In the genomic region with DNA sequence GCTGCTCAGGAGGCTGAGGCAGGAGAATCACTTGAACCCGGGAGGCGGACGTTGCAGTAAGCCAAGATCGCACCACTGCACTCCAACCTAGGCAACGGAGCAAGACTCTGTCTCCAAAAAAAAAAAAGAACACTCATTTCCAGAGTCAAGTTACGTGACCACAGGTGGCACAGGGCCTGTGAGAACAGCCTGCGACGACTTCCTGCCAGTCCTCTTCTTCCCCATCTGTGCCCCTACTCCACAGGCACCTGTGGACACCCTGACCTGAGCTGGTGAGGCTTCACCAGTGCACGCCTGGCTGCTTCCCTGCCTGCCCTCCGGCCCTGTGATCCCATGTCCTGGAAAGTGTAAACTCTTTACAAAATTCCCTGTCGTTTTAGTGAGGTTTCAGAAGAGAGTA, we compare ENCODE assay signal across 1 cellular context.
A peak's percentile ranks its signal among the peaks of the same experiment; 100 is the strongest.
TF ChIP-seq lines count a peak whose summit lies in the region.

No MANE protein-coding gene starts in this region.

TF ChIP-seq in GM12878, 131 proteins besides CTCF, POLR2A, EP300 and RAD21 (continued from another document):
- no peak for TF ChIP-seq ZSCAN29 (IDR thresholded peaks at IDR 0.05)
- TF ChIP-seq MEF2A (IDR thresholded peaks at IDR 0.05; ENCODE audit: insufficient read depth, low read depth, low read length): 0 out of 2 replicates have a peak, but pooled peaks have one; percentile 23
- TF ChIP-seq TBL1XR1 (IDR thresholded peaks at IDR 0.05; ENCODE audit: low read depth, low read length): no peak
- TF ChIP-seq SPI1 (IDR thresholded peaks at IDR 0.05; ENCODE audit: borderline replicate concordance, insufficient read depth, low read depth, low read length): no peak
- TF ChIP-seq JUNB (IDR thresholded peaks at IDR 0.05): peak; percentile 85
- TF ChIP-seq, protein P1, sequence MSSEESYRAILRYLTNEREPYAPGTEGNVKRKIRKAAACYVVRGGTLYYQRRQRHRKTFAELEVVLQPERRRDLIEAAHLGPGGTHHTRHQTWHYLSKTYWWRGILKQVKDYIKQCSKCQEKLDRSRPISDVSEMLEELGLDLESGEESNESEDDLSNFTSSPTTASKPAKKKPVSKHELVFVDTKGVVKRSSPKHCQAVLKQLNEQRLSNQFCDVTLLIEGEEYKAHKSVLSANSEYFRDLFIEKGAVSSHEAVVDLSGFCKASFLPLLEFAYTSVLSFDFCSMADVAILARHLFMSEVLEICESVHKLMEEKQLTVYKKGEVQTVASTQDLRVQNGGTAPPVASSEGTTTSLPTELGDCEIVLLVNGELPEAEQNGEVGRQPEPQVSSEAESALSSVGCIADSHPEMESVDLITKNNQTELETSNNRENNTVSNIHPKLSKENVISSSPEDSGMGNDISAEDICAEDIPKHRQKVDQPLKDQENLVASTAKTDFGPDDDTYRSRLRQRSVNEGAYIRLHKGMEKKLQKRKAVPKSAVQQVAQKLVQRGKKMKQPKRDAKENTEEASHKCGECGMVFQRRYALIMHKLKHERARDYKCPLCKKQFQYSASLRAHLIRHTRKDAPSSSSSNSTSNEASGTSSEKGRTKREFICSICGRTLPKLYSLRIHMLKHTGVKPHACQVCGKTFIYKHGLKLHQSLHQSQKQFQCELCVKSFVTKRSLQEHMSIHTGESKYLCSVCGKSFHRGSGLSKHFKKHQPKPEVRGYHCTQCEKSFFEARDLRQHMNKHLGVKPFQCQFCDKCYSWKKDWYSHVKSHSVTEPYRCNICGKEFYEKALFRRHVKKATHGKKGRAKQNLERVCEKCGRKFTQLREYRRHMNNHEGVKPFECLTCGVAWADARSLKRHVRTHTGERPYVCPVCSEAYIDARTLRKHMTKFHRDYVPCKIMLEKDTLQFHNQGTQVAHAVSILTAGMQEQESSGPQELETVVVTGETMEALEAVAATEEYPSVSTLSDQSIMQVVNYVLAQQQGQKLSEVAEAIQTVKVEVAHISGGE (CRISPR knock-in tag; IDR thresholded peaks at IDR 0.05): no peak
